In the genomic region with DNA sequence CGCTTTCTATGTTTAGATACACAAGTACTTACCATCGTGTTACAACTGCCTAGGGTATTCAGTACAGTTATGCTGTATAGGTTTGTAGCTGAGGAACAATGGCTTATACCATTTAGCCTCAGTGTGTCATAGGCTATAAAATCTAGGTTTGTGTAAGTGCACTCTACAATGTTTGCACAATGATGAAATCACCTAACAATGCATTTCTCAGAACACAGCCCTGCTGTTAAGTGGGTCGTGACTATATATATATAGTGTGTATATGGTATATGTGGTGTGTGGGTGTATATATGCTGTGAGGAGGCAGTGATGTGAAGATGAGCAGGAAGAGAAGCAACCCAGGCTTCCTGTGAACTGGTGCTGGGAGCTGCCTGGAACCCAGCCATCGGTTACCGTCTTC, we compare ENCODE assay signal across 16 cellular contexts.
DNase-seq lines count a peak whose midpoint lies in the region; ATAC-seq and TF ChIP-seq lines count a peak whose summit lies in the region.
"Had no signal": no experiment of that assay in that cellular context is flagged by ENCODE, and none has a peak within 500 bp of the region (broad histone marks: within the 10 kb centered on the region; RNA-seq: fewer than 3 reads in every experiment).

No MANE protein-coding gene starts in this region.

- H3K36me3 Mint-ChIP-seq in chondrocyte (ENCODE audit: low read depth) = no peaks in the 10 kb centered on the region
- H3K36me3 Mint-ChIP-seq: CD14-positive monocyte had no signal

- no peak overlapping the region for H3K27ac Mint-ChIP-seq in chondrocyte (ENCODE audit: unreplicated experiment)
- H3K27ac Mint-ChIP-seq: CD14-positive monocyte had no signal

- no peaks in the 10 kb centered on the region for H3K9me3 Mint-ChIP-seq in chondrocyte (ENCODE audit: low read depth)

- TF ChIP-seq CTCF in HEK293 (tag by site-specific recombination; IDR thresholded peaks at IDR 0.05) (no peak), mucosa of descending colon (IDR thresholded peaks at IDR 0.05) (no peak), chondrocyte (IDR thresholded peaks at IDR 0.05) (no peak)

- peaks cover 4% of the 10 kb centered on the region for H3K4me1 Mint-ChIP-seq in chondrocyte (ENCODE audit: low read depth)
- H3K4me1 Mint-ChIP-seq: CD14-positive monocyte had no signal

- peaks cover 22% of the 10 kb centered on the region for H3K27me3 Mint-ChIP-seq in chondrocyte (ENCODE audit: low read depth)

- H3K27ac ChIP-seq in HEK293 (ENCODE audit: extremely low read depth, low read depth, low read length) = no peak overlapping the region
- H3K27ac ChIP-seq: 22Rv1, KMS-11 had no signal

- H3K9me3 ChIP-seq in HEK293 (ENCODE audit: control insufficient read depth, insufficient read depth, low read depth, low read length) = no peaks in the 10 kb centered on the region
- H3K9me3 ChIP-seq in mucosa of descending colon = no peaks in the 10 kb centered on the region
- H3K9me3 ChIP-seq: MG63 had no signal

- no peaks in the 10 kb centered on the region for H3K36me3 ChIP-seq in HEK293 (ENCODE audit: control insufficient read depth in 2 of 2, insufficient read depth in 1 of 2, low read length in 2 of 2)
- H3K36me3 ChIP-seq in mucosa of descending colon (ENCODE audit: low read depth) = no peaks in the 10 kb centered on the region
- H3K36me3 ChIP-seq: MG63 had no signal

- POLR2A ChIA-PET in HEK293 (lab: Yijun Ruan, JAX) = no interaction called here

- peak; percentile 96 for ATAC-seq in mucosa of descending colon

- intact Hi-C loops in mucosa of descending colon (cut with DNase I, micrococcal nuclease) = no loop called here

- H3K4me3 Mint-ChIP-seq in chondrocyte (ENCODE audit: unreplicated experiment) = no peak overlapping the region
- H3K4me3 Mint-ChIP-seq: CD14-positive monocyte had no signal

- H3K4me1 ChIP-seq in HEK293 (ENCODE audit: control insufficient read depth, insufficient read depth, low read length) (no peaks in the 10 kb centered on the region), mucosa of descending colon (ENCODE audit: low read depth) (peaks cover 6% of the 10 kb centered on the region)

- CTCF ChIA-PET in HEK293 (lab: Yijun Ruan, JAX) = interaction anchor here (0.6 to 1.8 kb wide), 4 partner anchors 13 to 547 kb away, joined by 3 to 8 read pairs (median 4); no protein-coding TSS in a partner anchor

- DNase-seq in NCI-H2029 treated with DMSO at 0.1 percent for 48 hours (lab: John Stamatoyannopoulos, UW) (peak; percentile 11), NCI-H2029 (lab: John Stamatoyannopoulos, UW) (no peak), SW480 (ENCODE audit: low spot score) (peak; percentile 8), mucosa of descending colon (peak in 1 of 3 donors; percentile 28), chondrocyte (ENCODE audit: low spot score) (no peak), 8988T (no peak), NOMO-1 (lab: John Stamatoyannopoulos, UW; ENCODE audit: unreplicated experiment in 2 of 2) (no peak)
- DNase-seq: MG63, NCI-H1105 treated with DMSO at 0.1 percent for 48 hours, NCI-H1930, NCI-H526 treated with DMSO at 0.1 percent for 48 hours, SIG-M5 had no signal

- H3K4me3 ChIP-seq in HEK293 (ENCODE audit: low read depth, low read length) (no peak overlapping the region), mucosa of descending colon (no peak overlapping the region)
- H3K4me3 ChIP-seq: MG63 had no signal

TF ChIP-seq in HEK293, 187 proteins besides CTCF, POLR2A, EP300 and RAD21 (continues in another document):
- no peak for TF ChIP-seq ZNF707 (tag by site-specific recombination; IDR thresholded peaks at IDR 0.05)
- no peak for TF ChIP-seq SCRT1 (tag by site-specific recombination; IDR thresholded peaks at IDR 0.05; ENCODE audit: borderline replicate concordance)
- TF ChIP-seq ZNF354C (tag by site-specific recombination; IDR thresholded peaks at IDR 0.05; ENCODE audit: borderline replicate concordance, low read depth) = no peak
- no peak for TF ChIP-seq ZNF785 (tag by site-specific recombination; IDR thresholded peaks at IDR 0.05)
- no peak for TF ChIP-seq ZNF174 (tag by site-specific recombination; IDR thresholded peaks at IDR 0.05)
- TF ChIP-seq GLI2 (tag by site-specific recombination; IDR thresholded peaks at IDR 0.05; ENCODE audit: borderline replicate concordance, low read depth) = no peak
- TF ChIP-seq SETDB1 (IDR thresholded peaks at IDR 0.05; ENCODE audit: insufficient read length, low read length) = no peak
- TF ChIP-seq PRDM6 (tag by site-specific recombination; IDR thresholded peaks at IDR 0.05) = 0 out of 2 replicates have a peak, but pooled peaks have one; percentile 13
- no peak for TF ChIP-seq ZNF521 (tag by site-specific recombination; IDR thresholded peaks at IDR 0.05)
- TF ChIP-seq ZNF239 (tag by site-specific recombination; IDR thresholded peaks at IDR 0.05) = no peak
- no peak for TF ChIP-seq ZFP41 (tag by site-specific recombination; IDR thresholded peaks at IDR 0.05; ENCODE audit: borderline replicate concordance)
- no peak for TF ChIP-seq GLIS2 (tag by site-specific recombination; IDR thresholded peaks at IDR 0.05)
- no peak for TF ChIP-seq ZBTB1 (tag by site-specific recombination; IDR thresholded peaks at IDR 0.05)
- no peak for TF ChIP-seq KLF1 (tag by site-specific recombination; IDR thresholded peaks at IDR 0.05)
- no peak for TF ChIP-seq TRIM28 (IDR thresholded peaks at IDR 0.05; ENCODE audit: borderline replicate concordance, low read length)
- TF ChIP-seq, protein P1, sequence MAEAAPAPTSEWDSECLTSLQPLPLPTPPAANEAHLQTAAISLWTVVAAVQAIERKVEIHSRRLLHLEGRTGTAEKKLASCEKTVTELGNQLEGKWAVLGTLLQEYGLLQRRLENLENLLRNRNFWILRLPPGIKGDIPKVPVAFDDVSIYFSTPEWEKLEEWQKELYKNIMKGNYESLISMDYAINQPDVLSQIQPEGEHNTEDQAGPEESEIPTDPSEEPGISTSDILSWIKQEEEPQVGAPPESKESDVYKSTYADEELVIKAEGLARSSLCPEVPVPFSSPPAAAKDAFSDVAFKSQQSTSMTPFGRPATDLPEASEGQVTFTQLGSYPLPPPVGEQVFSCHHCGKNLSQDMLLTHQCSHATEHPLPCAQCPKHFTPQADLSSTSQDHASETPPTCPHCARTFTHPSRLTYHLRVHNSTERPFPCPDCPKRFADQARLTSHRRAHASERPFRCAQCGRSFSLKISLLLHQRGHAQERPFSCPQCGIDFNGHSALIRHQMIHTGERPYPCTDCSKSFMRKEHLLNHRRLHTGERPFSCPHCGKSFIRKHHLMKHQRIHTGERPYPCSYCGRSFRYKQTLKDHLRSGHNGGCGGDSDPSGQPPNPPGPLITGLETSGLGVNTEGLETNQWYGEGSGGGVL (tag by site-specific recombination; IDR thresholded peaks at IDR 0.05) = no peak
- no peak for TF ChIP-seq ZNF184 (tag by site-specific recombination; IDR thresholded peaks at IDR 0.05)
- TF ChIP-seq ZNF248 (tag by site-specific recombination; IDR thresholded peaks at IDR 0.05) = no peak
- no peak for TF ChIP-seq ZNF169 (tag by site-specific recombination; IDR thresholded peaks at IDR 0.05)
- TF ChIP-seq ZSCAN16 (tag by site-specific recombination; IDR thresholded peaks at IDR 0.05) = no peak
- peak; percentile 39; the same call in 1 of the 2 replicates for TF ChIP-seq ZFP69B (tag by site-specific recombination; IDR thresholded peaks at IDR 0.05)
- no peak for TF ChIP-seq ZNF449 (tag by site-specific recombination; IDR thresholded peaks at IDR 0.05)
- TF ChIP-seq ZNF501 (tag by site-specific recombination; IDR thresholded peaks at IDR 0.05) = no peak
- no peak for TF ChIP-seq ZNF791 (tag by site-specific recombination; IDR thresholded peaks at IDR 0.05)
- no peak for TF ChIP-seq ZNF121 (tag by site-specific recombination; IDR thresholded peaks at IDR 0.05)
- TF ChIP-seq ZNF670 (tag by site-specific recombination; IDR thresholded peaks at IDR 0.05; ENCODE audit: low read depth) = no peak
- TF ChIP-seq ZNF626 (tag by site-specific recombination; IDR thresholded peaks at IDR 0.05) = no peak

Comparison
In these comparisons a context has a peak if more than half of its experiments do, and no peak if none do; other contexts are left out.
1. DNase-seq: peak in NCI-H2029 treated with DMSO at 0.1 percent for 48 hours (single experiment) and SW480 (single experiment); none in NCI-H2029 (single experiment), chondrocyte (single experiment), 8988T (single experiment) and NOMO-1 (0 of 2).